8 cellular contexts compared by ENCODE assay signal in the genomic region with DNA sequence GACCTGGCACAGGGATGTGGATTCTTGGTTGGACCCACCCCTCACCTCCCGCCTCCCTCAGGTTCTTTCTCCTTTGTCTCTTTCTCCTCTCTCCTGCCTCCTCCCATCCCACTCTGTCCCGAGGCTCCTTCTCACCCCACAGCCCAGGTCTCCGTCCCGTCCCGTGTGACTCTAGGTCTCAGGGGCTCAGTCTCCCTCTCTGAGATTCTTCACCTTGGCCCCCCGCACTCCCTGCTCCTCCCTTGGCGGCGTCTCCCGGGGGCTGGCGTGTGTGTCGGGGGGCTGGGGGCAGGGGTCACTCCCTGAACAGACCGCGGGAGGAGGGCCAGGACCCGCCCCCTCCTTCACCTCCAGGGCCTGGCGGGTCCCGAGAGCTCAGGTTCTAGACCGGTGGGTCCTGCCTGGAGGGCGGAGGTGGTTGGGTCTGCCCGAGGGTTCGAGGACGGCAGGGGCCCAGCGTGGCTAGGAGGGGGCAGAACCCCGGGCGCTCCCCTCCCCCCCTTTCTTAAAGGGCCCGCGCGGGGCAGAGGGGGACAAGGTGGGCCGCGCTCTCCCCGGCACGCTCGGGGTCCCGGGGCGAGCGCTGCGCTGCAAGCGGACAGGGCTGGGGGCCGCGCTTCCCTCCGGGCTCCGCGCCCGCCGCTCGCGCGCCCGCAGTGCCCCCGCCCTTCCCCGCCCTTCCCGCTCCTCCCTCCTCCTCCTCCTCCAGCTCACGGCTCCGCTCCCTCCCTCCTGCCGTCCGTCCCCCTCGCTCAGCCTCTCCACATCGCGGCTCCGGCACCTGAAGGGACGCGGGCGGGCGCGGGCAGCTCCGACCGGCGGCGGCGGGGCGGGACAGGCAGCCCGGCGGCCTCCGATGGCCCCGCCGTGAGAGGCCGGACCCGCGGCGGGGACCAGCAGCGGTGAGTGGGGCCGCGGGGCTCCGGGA. TPM values are rescaled to one million over a fixed set of nuclear protein-coding genes. Genes with fewer than 3 reads are reported as not detected.
DNase-seq lines count a peak whose midpoint lies in the region; ATAC-seq and TF ChIP-seq lines count a peak whose summit lies in the region.

A gene (plus strand): TSS at position 735 of the 928 bp plus-strand sequence. CDS start 13,633 bp downstream, outside the sequence.

- no peaks in the 10 kb centered on the region for H3K9me1 ChIP-seq in IMR-90 (ENCODE audit: insufficient read depth, low read length)

- peaks cover 58% of the 10 kb centered on the region for H3K27me3 Mint-ChIP-seq in CD4-positive, CD25-positive, alpha-beta regulatory T cell

- POLR2A ChIA-PET in IMR-90 (lab: Charles Lee; ENCODE audit: unreplicated experiment): no interaction called here

- H3K56ac ChIP-seq in IMR-90 (ENCODE audit: extremely low read depth, insufficient read depth, low read length): no peak within 1 kb of the TSS

- no peaks in the 10 kb centered on the region for H3K36me3 Mint-ChIP-seq in CD4-positive, CD25-positive, alpha-beta regulatory T cell

- H3K4ac ChIP-seq in IMR-90 (ENCODE audit: low read depth, low read length): no peak within 1 kb of the TSS

- no peak within 1 kb of the TSS for H2AK9ac ChIP-seq in IMR-90 (replicated peaks; ENCODE audit: low read depth, low read length, poor library complexity)

- no peak for TF ChIP-seq RAD21 in IMR-90 (IDR thresholded peaks at IDR 0.05; ENCODE audit: low read length)

- no peak within 1 kb of the TSS for H2BK20ac ChIP-seq in IMR-90 (ENCODE audit: low read depth, low read length)

- no peak within 1 kb of the TSS for H4K91ac ChIP-seq in IMR-90 (ENCODE audit: insufficient read depth, low read depth, low read length)

- no peak within 1 kb of the TSS for H3K18ac ChIP-seq in IMR-90 (ENCODE audit: low read depth, low read length)

- peak within 1 kb of the TSS; percentile 58 for H2AFZ ChIP-seq in IMR-90 (replicated peaks; ENCODE audit: low read length, poor library complexity)

- no peak within 1 kb of the TSS for H3K27ac ChIP-seq in CD4-positive, CD25-positive, alpha-beta regulatory T cell (ENCODE audit: insufficient read depth, low read length, poor library complexity, severe bottlenecking)
- H3K27ac ChIP-seq in IMR-90 (ENCODE audit: insufficient read depth, low read length) (no peak within 1 kb of the TSS), thoracic aorta (no peak within 1 kb of the TSS)

- peaks cover 16% of the 10 kb centered on the region for H3K27me3 ChIP-seq in CD4-positive, CD25-positive, alpha-beta regulatory T cell (ENCODE audit: control insufficient read depth, insufficient read depth, low read length)
- peaks cover 77% of the 10 kb centered on the region for H3K27me3 ChIP-seq in IMR-90 (ENCODE audit: control insufficient read depth, insufficient read depth, low read length)
- no peaks in the 10 kb centered on the region for H3K27me3 ChIP-seq in thoracic aorta (replicated peaks; ENCODE audit: insufficient read depth)

- intact Hi-C loops in IMR-90 (cut with micrococcal nuclease): no loop called here

- peaks cover 0 to 13% (median 3%) of the 10 kb centered on the region in 4 donors for H3K4me1 Mint-ChIP-seq in CD4-positive, CD25-positive, alpha-beta regulatory T cell

- TF ChIP-seq CTCF in IMR-90 (conservative IDR thresholded peaks at IDR 0.05; ENCODE audit: low read depth, low read length) (no peak), thoracic aorta (IDR thresholded peaks at IDR 0.05) (no peak)

- no peak within 1 kb of the TSS for H3K14ac ChIP-seq in IMR-90 (replicated peaks; ENCODE audit: low read depth, low read length)

- peak within 1 kb of the TSS; percentile 45 to 78 (median 71) for H3K4me3 Mint-ChIP-seq in CD4-positive, CD25-positive, alpha-beta regulatory T cell

- H4K20me1 ChIP-seq in IMR-90 (ENCODE audit: insufficient read depth, low read length): no peaks in the 10 kb centered on the region

- TF ChIP-seq POLR2A in IMR-90 (IDR thresholded peaks at IDR 0.05; ENCODE audit: low read depth, low read length): no peak

- no peak within 1 kb of the TSS; the same call in 1 of the 2 replicates for H3K4me2 ChIP-seq in IMR-90 (ENCODE audit: low read depth, low read length)

- no TSS peak for BruUV-seq in IMR-90 (replicated peaks; lab: Mats Ljungman, UMichigan)

- H3K36me3 ChIP-seq in CD4-positive, CD25-positive, alpha-beta regulatory T cell (ENCODE audit: control insufficient read depth, insufficient read depth, low read length): no peaks in the 10 kb centered on the region
- H3K36me3 ChIP-seq in IMR-90 (ENCODE audit: control insufficient read depth, insufficient read depth, low read length) (no peaks in the 10 kb centered on the region), thoracic aorta (no peaks in the 10 kb centered on the region)

- ATAC-seq in CD4-positive, CD25-positive, alpha-beta regulatory T cell (ENCODE audit: low read depth in 2 of 2): no peak
- ATAC-seq in IMR-90 (ENCODE audit: low read depth): peak; percentile 81
- ATAC-seq in thoracic aorta (ENCODE audit: insufficient number of reproducible peaks, low FRiP score, low read depth): no peak
- ATAC-seq in HG03460 (IDR thresholded peaks at IDR 0.05; ENCODE audit: unreplicated experiment): no peak
- ATAC-seq in HG03565 (IDR thresholded peaks at IDR 0.05; ENCODE audit: unreplicated experiment): no peak

- no peak within 1 kb of the TSS for H3K23ac ChIP-seq in IMR-90 (ENCODE audit: low read depth, low read length)

- H3K4me1 ChIP-seq in CD4-positive, CD25-positive, alpha-beta regulatory T cell (ENCODE audit: control insufficient read depth, insufficient read depth, low read length, poor library complexity, severe bottlenecking): peaks cover 13% of the 10 kb centered on the region
- no peaks in the 10 kb centered on the region for H3K4me1 ChIP-seq in IMR-90 (ENCODE audit: control insufficient read depth, insufficient read depth, low read length)
- H3K4me1 ChIP-seq in thoracic aorta (ENCODE audit: control insufficient read depth in 1 of 2, low read depth in 2 of 2): peaks cover 6 to 15% of the 10 kb centered on the region in 2 donors

- no peak within 1 kb of the TSS for H4K5ac ChIP-seq in IMR-90 (ENCODE audit: low read depth, low read length)

- peaks cover 0 to 2% (median 0%) of the 10 kb centered on the region in 7 donors for H3K9me3 Mint-ChIP-seq in CD4-positive, CD25-positive, alpha-beta regulatory T cell

- H2BK15ac ChIP-seq in IMR-90 (ENCODE audit: low read depth, low read length): no peak within 1 kb of the TSS

- no peak within 1 kb of the TSS for H4K8ac ChIP-seq in IMR-90 (ENCODE audit: low read depth in 2 of 2, low read length in 2 of 2)

- no peaks in the 10 kb centered on the region for H3K9me3 ChIP-seq in CD4-positive, CD25-positive, alpha-beta regulatory T cell (ENCODE audit: control insufficient read depth in 2 of 2, low read length in 2 of 2)
- H3K9me3 ChIP-seq in IMR-90 (ENCODE audit: control insufficient read depth, insufficient read depth, low read length) (no peaks in the 10 kb centered on the region), thoracic aorta (no peaks in the 10 kb centered on the region)

- no peak within 1 kb of the TSS for H3K9ac ChIP-seq in IMR-90 (ENCODE audit: low read depth, low read length)

- WGBS in IMR-90 (ENCODE audit: extremely low coverage in 2 of 2, insufficient read length in 1 of 2), 2 experiments: 2% methylated on average over 27 of the region's 83 CpGs; no CpG with 5 or more reads in 1 of the 2 experiments

- in situ Hi-C loops in IMR-90 (cut with MboI; ENCODE audit: low sequenced_read_pairs): loop anchor here (25.0 kb wide), 1 partner anchor 567 kb away; a partner anchor contains a TSS

- no peak within 1 kb of the TSS for H2AK5ac ChIP-seq in IMR-90 (ENCODE audit: low read depth, low read length)

- H3K27ac Mint-ChIP-seq in CD4-positive, CD25-positive, alpha-beta regulatory T cell: no peak within 1 kb of the TSS

- DNase-seq in CD4-positive, CD25-positive, alpha-beta regulatory T cell: no peak
- DNase-seq in IMR-90 (no peak), anterior cingulate cortex (lab: John Stamatoyannopoulos, UW) (peak in 41 of 58 donors; percentile 13 to 80 (median 50)), kidney tubule cell (ENCODE audit: low spot score) (peak; percentile 11), thoracic aorta (ENCODE audit: low spot score) (no peak), NAMALWA (ENCODE audit: low spot score) (no peak)

- no peak within 1 kb of the TSS for H2BK120ac ChIP-seq in IMR-90 (ENCODE audit: low read depth, low read length)

- no peak within 1 kb of the TSS for H2BK5ac ChIP-seq in IMR-90 (ENCODE audit: low read depth, low read length, poor library complexity, severe bottlenecking)

- no peak within 1 kb of the TSS for H3K4me3 ChIP-seq in CD4-positive, CD25-positive, alpha-beta regulatory T cell (ENCODE audit: low read depth, low read length)
- H3K4me3 ChIP-seq in IMR-90 (ENCODE audit: insufficient read depth, low read depth, low read length) (peak within 1 kb of the TSS; percentile 27; the same call in 1 of the 2 replicates), thoracic aorta (peak within 1 kb of the TSS; percentile 70)

- H3K79me1 ChIP-seq in IMR-90 (ENCODE audit: low read depth in 1 of 2, low read length in 2 of 2): no peaks in the 10 kb centered on the region

- dilution Hi-C loops in IMR-90 (cut with HindIII; ENCODE audit: low sequenced_read_pairs, unreplicated experiment): no loop called here

- CTCF ChIA-PET in IMR-90 (lab: Yijun Ruan, JAX): no interaction called here

TF ChIP-seq in IMR-90, 13 proteins besides CTCF, POLR2A, EP300 and RAD21:
- TF ChIP-seq MAFK (IDR thresholded peaks at IDR 0.05; ENCODE audit: low read depth, low read length): no peak
- 0 out of 2 replicates have a peak, but pooled peaks have one; percentile 12 for TF ChIP-seq MAZ (IDR thresholded peaks at IDR 0.05; ENCODE audit: borderline replicate concordance, low read depth, low read length)

RNA-seq across cellular contexts. Expression of the gene that starts here (rescaled TPM):
- not detected for total RNA-seq in CD4-positive, CD25-positive, alpha-beta regulatory T cell
- not detected for polyA plus RNA-seq in CD4-positive, CD25-positive, alpha-beta regulatory T cell
- total RNA-seq in IMR-90 (2012; rRNA removed): not detected in 2 replicates
- 0.03 and 0.05 TPM in 2 replicates for polyA plus RNA-seq in IMR-90 (2012; rRNA removed)
- polyA plus RNA-seq in IMR-90 (2012; cell fraction: cytosol; rRNA removed): 0.03 and 0.06 TPM in 2 replicates
- polyA plus RNA-seq in IMR-90 (2012; cell fraction: nucleus; rRNA removed; ENCODE audit: low replicate concordance): 0.11 and 0.16 TPM in 2 replicates
- under 1 TPM; 0.14 to 0.41 TPM for total RNA-seq in thoracic aorta

Comparison
In these comparisons a context has a peak if more than half of its experiments do, and no peak if none do; other contexts are left out.
1. Peak in ATAC-seq and H3K4me3 ChIP-seq in IMR-90; RNA of the gene not detected or under 1 TPM.
2. DNase-seq: peak in anterior cingulate cortex (41 of 58) and kidney tubule cell (single experiment); none in CD4-positive, CD25-positive, alpha-beta regulatory T cell (0 of 3), IMR-90 (single experiment), thoracic aorta (single experiment) and NAMALWA (single experiment).